ENCODE assay signal across 16 cellular contexts in the genomic region with DNA sequence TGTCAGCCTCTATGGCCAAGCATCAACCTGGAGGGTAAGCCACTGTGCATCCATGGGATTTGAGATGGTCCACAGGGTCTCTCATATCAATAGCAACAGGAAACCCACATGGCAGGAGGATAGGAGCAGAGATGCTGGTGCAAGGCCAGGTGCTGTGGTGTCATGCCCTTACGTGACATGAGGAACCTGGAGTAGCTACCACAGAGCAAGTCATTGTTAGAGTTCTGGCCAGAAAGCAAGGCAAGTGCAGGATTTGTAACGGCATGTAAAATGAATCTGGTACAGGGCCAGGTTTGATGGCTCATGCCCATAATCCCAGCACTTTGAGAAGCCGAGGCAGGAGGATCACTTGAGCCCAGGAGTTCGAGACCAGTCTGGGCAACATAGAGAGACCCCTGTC. TPM values are rescaled to one million over a fixed set of nuclear protein-coding genes. Genes with fewer than 3 reads are reported as not detected.
DNase-seq lines count a peak whose midpoint lies in the region; FAIRE-seq and TF ChIP-seq lines count a peak whose summit lies in the region.
"Had no signal": no experiment of that assay in that cellular context is flagged by ENCODE, and none has a peak within 500 bp of the region (broad histone marks: within the 10 kb centered on the region; RNA-seq: fewer than 3 reads in every experiment).

No MANE protein-coding gene starts in this region.

- TF ChIP-seq POLR2A in NB4 (IDR thresholded peaks at IDR 0.05; ENCODE audit: extremely low read depth, insufficient read length) = no peak

- no peaks in the 10 kb centered on the region for H3K36me3 Mint-ChIP-seq in astrocyte (ENCODE audit: low read depth, unreplicated experiment)

- no peak for FAIRE-seq in astrocyte (lab: Jason Lieb, UNC)
- FAIRE-seq: endometrium had no signal

- H2AFZ ChIP-seq in astrocyte (ENCODE audit: low read depth, low read length) (peak overlapping the region; percentile 19), trophoblast cell (ENCODE audit: insufficient read depth, low read length, poor library complexity) (no peak overlapping the region)

- H3K36me3 ChIP-seq in astrocyte (ENCODE audit: insufficient read depth, low read length) = no peaks in the 10 kb centered on the region
- H3K36me3 ChIP-seq in trophoblast cell (ENCODE audit: control insufficient read depth in 1 of 2, insufficient read depth in 2 of 2, low read length in 2 of 2) = no peaks in the 10 kb centered on the region

- no peaks in the 10 kb centered on the region for H3K27me3 Mint-ChIP-seq in astrocyte (ENCODE audit: low read depth, unreplicated experiment)
- H3K27me3 Mint-ChIP-seq: central memory CD8-positive, alpha-beta T cell had no signal

- H2AK5ac ChIP-seq in trophoblast cell (ENCODE audit: low read length) = no peak overlapping the region

- peaks cover 9% of the 10 kb centered on the region for H3K4me1 ChIP-seq in astrocyte (ENCODE audit: insufficient read depth, low read length)
- peaks cover 2 to 6% of the 10 kb centered on the region in 2 experiments for H3K4me1 ChIP-seq in trophoblast cell (ENCODE audit: control insufficient read depth in 1 of 2, insufficient read depth in 2 of 2, low read length in 2 of 2)

- TF ChIP-seq CTCF in NB4 (IDR thresholded peaks at IDR 0.05; ENCODE audit: low read depth, low read length) = no peak
- TF ChIP-seq CTCF in astrocyte (IDR thresholded peaks at IDR 0.05; ENCODE audit: insufficient read depth, low read depth, low read length) = no peak

- no peaks in the 10 kb centered on the region for H3K9me3 ChIP-seq in astrocyte (ENCODE audit: insufficient read depth, low read depth, low read length)
- no peaks in the 10 kb centered on the region for H3K9me3 ChIP-seq in trophoblast cell (ENCODE audit: insufficient read depth, low read depth, low read length)

- no peaks in the 10 kb centered on the region for H3K27me3 ChIP-seq in astrocyte (ENCODE audit: insufficient read depth, low read length)
- H3K27me3 ChIP-seq in trophoblast cell (ENCODE audit: insufficient read depth, low read length) = no peaks in the 10 kb centered on the region

- H2BK120ac ChIP-seq in trophoblast cell (ENCODE audit: insufficient read depth, low read length, poor library complexity) = no peak overlapping the region

- H4K8ac ChIP-seq in trophoblast cell (ENCODE audit: low read depth, low read length) = no peak overlapping the region

- no peaks in the 10 kb centered on the region for H4K20me1 ChIP-seq in astrocyte (ENCODE audit: insufficient read depth, low read length)

- H3K23ac ChIP-seq in trophoblast cell (ENCODE audit: low read length) = no peak overlapping the region

- H3K4ac ChIP-seq in trophoblast cell (ENCODE audit: low read depth, low read length) = no peak overlapping the region

- no CpG with 5 or more reads among the region's 4 CpGs for WGBS in trophoblast cell (ENCODE audit: extremely low coverage, insufficient coverage, insufficient read length)

- H3K27ac Mint-ChIP-seq in astrocyte (ENCODE audit: unreplicated experiment) = no peak overlapping the region
- H3K27ac Mint-ChIP-seq: activated T-cell treated with anti-CD3 and anti-CD28 coated beads, Interleukin-2, amount 50 U/mL, for 72 hours; nephron progenitor cell had no signal

- H3K4me3 ChIP-seq in NB4 (ENCODE audit: low read depth, low read length) (no peak overlapping the region), astrocyte (ENCODE audit: insufficient read depth, low read depth, low read length) (no peak overlapping the region), trophoblast cell (ENCODE audit: low read depth, low read length) (no peak overlapping the region)

- no peak overlapping the region for H4K12ac ChIP-seq in trophoblast cell (ENCODE audit: low read depth, low read length)

- no peak overlapping the region for H3K4me3 Mint-ChIP-seq in astrocyte (ENCODE audit: unreplicated experiment)
- H3K4me3 Mint-ChIP-seq: activated T-cell treated with anti-CD3 and anti-CD28 coated beads, Interleukin-2, amount 50 U/mL, for 72 hours; central memory CD8-positive, alpha-beta T cell; nephron progenitor cell had no signal

- H4K91ac ChIP-seq in trophoblast cell (ENCODE audit: low read depth, low read length) = no peak overlapping the region

- H3K4me2 ChIP-seq in astrocyte (ENCODE audit: low read length) (peak overlapping the region; percentile 49), trophoblast cell (ENCODE audit: low read length) (no peak overlapping the region)

- peaks cover 8% of the 10 kb centered on the region for H3K4me1 Mint-ChIP-seq in astrocyte (ENCODE audit: low read depth, unreplicated experiment)
- H3K4me1 Mint-ChIP-seq: central memory CD8-positive, alpha-beta T cell had no signal

- H3K18ac ChIP-seq in trophoblast cell (ENCODE audit: low read length) = no peak overlapping the region

- H2BK5ac ChIP-seq in trophoblast cell (ENCODE audit: low read depth, low read length, poor library complexity) = no peak overlapping the region

- no peak overlapping the region for H2BK12ac ChIP-seq in trophoblast cell (ENCODE audit: low read length)

- H3K9ac ChIP-seq in astrocyte (ENCODE audit: low read length) (no peak overlapping the region), trophoblast cell (ENCODE audit: low read length) (no peak overlapping the region)

- no peaks in the 10 kb centered on the region for H3K79me1 ChIP-seq in trophoblast cell (ENCODE audit: low read length)

- no peaks in the 10 kb centered on the region for H3K79me2 ChIP-seq in astrocyte (ENCODE audit: insufficient read depth, low read length)
- no peaks in the 10 kb centered on the region for H3K79me2 ChIP-seq in trophoblast cell (ENCODE audit: control insufficient read depth, insufficient read depth, low read length, poor library complexity)

- DNase-seq in GF-D8 (lab: John Stamatoyannopoulos, UW) = peak; percentile 58
- DNase-seq in NB4 (ENCODE audit: low read depth) = peak; percentile 69
- DNase-seq in astrocyte (ENCODE audit: low read depth) = no peak
- DNase-seq in trophoblast cell = peak; percentile 29 to 40
- no peak for DNase-seq in DMS153 treated with DMSO at 0.1 percent for 48 hours (lab: John Stamatoyannopoulos, UW; ENCODE audit: unreplicated experiment)
- no peak for DNase-seq in DMS 273 (lab: John Stamatoyannopoulos, UW; ENCODE audit: unreplicated experiment)
- no peak for DNase-seq in cerebellar nuclear complex (lab: John Stamatoyannopoulos, UW)
- DNase-seq: activated CD4-positive, alpha-beta T cell treated with anti-CD3 and anti-CD28 coated beads, Interleukin-2, amount 50 U/mL, for 4 hours; activated T-cell treated with anti-CD3 and anti-CD28 coated beads, Interleukin-2, amount 50 U/mL, for 72 hours; MM.1S; NCI-H2171; NCI-H82; nephron progenitor cell; Right ventricle myocardium superior had no signal

- no peaks in the 10 kb centered on the region for H3K9me3 Mint-ChIP-seq in astrocyte (ENCODE audit: unreplicated experiment)
- H3K9me3 Mint-ChIP-seq: activated T-cell treated with anti-CD3 and anti-CD28 coated beads, Interleukin-2, amount 50 U/mL, for 72 hours; central memory CD8-positive, alpha-beta T cell; nephron progenitor cell had no signal

- H3K14ac ChIP-seq in trophoblast cell (ENCODE audit: low read length) = no peak overlapping the region

- H3K27ac ChIP-seq in astrocyte (ENCODE audit: low read depth, low read length) = peak overlapping the region; percentile 6
- H3K27ac ChIP-seq in trophoblast cell (ENCODE audit: low read depth, low read length) = no peak overlapping the region

RNA-seq across cellular contexts. Expression of a gene that starts 14.8 kb away (rescaled TPM):
- total RNA-seq in astrocyte = 1.2 and 3.3 TPM in 2 replicates
- polyA plus RNA-seq in trophoblast cell (2013) = 1.9 and 2.3 TPM in 2 replicates

RNA-seq across cellular contexts. Expression of a gene that starts 50.8 kb away (rescaled TPM):
- total RNA-seq in astrocyte = 218 and 226 TPM in 2 replicates
- polyA plus RNA-seq in trophoblast cell (2013) = 301 and 302 TPM in 2 replicates

Comparison
In these comparisons a context has a peak if more than half of its experiments do, and no peak if none do; other contexts are left out.
1. DNase-seq: peak in GF-D8 (single experiment), NB4 (single experiment) and trophoblast cell (2 of 2); none in astrocyte (single experiment), DMS153 treated with DMSO at 0.1 percent for 48 hours (single experiment), DMS 273 (single experiment) and cerebellar nuclear complex (0 of 2).